Comparison of ENCODE assay signal across 11 cellular contexts in genomic region chr17:55172612-55173011, GRCh38.
"Had no signal": no experiment of that assay in that cellular context is flagged by ENCODE, and none has a peak within 500 bp of the region (broad histone marks: within the 10 kb centered on the region; RNA-seq: fewer than 3 reads in every experiment).

No MANE protein-coding gene starts in this region.

- H3K27me3 Mint-ChIP-seq: activated CD8-positive, alpha-beta T cell treated with anti-CD3 and anti-CD28 coated beads for 36 hours; effector memory CD8-positive, alpha-beta T cell; naive B cell had no signal

- H3K27ac ChIP-seq: lower lobe of right lung had no signal

- H3K4me3 ChIP-seq: lower lobe of right lung, skin epidermis had no signal

- H3K36me3 ChIP-seq: lower lobe of right lung had no signal

- H3K4me1 ChIP-seq: lower lobe of right lung had no signal

- DNase-seq: activated CD8-positive, alpha-beta memory T cell treated with anti-CD3 and anti-CD28 coated beads, Interleukin-2, amount 50 U/mL, for 4 hours; activated CD8-positive, alpha-beta T cell treated with anti-CD3 and anti-CD28 coated beads for 36 hours; activated naive CD4-positive, alpha-beta T cell treated with anti-CD3 and anti-CD28 coated beads for 36 hours; caudate nucleus; cortex of kidney; effector memory CD8-positive, alpha-beta T cell; erythroblast; lower lobe of right lung; midbrain; naive B cell had no signal

- H3K4me3 Mint-ChIP-seq: activated CD8-positive, alpha-beta T cell treated with anti-CD3 and anti-CD28 coated beads for 36 hours; activated naive CD4-positive, alpha-beta T cell treated with anti-CD3 and anti-CD28 coated beads for 36 hours; effector memory CD8-positive, alpha-beta T cell; naive B cell had no signal

- H3K27ac Mint-ChIP-seq: activated CD8-positive, alpha-beta T cell treated with anti-CD3 and anti-CD28 coated beads for 36 hours; activated naive CD4-positive, alpha-beta T cell treated with anti-CD3 and anti-CD28 coated beads for 36 hours; effector memory CD8-positive, alpha-beta T cell; naive B cell had no signal

- ATAC-seq: activated CD8-positive, alpha-beta T cell treated with anti-CD3 and anti-CD28 coated beads for 36 hours; effector memory CD8-positive, alpha-beta T cell; lower lobe of right lung had no signal
